Comparison of ENCODE assay signal across 10 cellular contexts in the genomic region with DNA sequence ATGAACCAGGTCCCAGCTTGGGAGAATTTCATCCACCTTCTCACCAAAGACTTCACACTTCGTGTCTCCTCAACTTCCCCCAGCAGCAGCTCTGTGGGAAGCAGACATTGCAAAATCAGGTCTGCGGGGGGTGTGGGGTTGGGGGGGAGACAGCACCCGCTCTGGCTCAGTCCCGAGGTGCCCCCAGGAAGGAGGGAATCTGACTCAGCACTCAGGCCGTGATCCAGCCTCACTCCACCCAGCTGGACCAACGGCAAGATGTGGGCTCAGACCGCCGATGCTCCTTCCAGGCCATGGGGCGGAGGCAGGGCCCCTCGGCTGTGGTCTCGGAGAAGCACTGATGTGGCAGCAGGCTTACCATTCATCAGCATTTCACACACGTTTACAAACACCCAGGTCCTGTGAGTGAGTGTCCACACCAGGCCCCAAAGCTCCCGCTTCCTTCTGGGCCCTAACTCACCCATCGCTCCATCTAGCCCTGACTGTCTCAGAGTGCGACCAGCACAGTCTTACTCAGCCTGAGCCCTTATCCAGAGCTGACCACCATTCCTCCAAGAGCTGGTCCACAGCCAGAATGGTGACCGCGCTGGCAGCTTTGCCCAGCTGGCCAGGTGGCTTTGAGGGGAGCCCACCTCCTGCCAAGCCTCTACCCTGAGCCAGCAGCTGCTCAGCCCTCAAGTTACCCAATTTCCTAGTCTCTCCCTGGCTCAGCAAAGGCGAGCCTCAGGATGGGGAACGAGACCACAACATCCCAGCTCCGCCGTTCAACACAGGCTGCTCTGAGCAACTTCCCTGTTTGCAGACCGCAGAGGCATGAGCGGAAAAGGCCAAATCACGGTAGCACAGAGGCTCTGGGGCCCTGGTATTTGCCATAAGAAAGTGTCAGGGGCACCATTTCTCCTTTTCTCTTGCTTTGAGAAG. TPM values are rescaled to one million over a fixed set of nuclear protein-coding genes. Genes with fewer than 3 reads are reported as not detected.
DNase-seq lines count a peak whose midpoint lies in the region; ATAC-seq, FAIRE-seq and TF ChIP-seq lines count a peak whose summit lies in the region.
"Had no signal": no experiment of that assay in that cellular context is flagged by ENCODE, and none has a peak within 500 bp of the region (broad histone marks: within the 10 kb centered on the region; RNA-seq: fewer than 3 reads in every experiment).

No MANE protein-coding gene starts in this region.

- peak; percentile 37 to 50 for ATAC-seq in natural killer cell treated with Interleukin-12 subunit alpha and Interleukin-12 subunit beta and Interleukin-15 and Interleukin-18, amount 100 ng/mL, for 72 hours
- no peak for ATAC-seq in GM18505 (IDR thresholded peaks at IDR 0.05; ENCODE audit: unreplicated experiment)
- ATAC-seq: activated CD8-positive, alpha-beta T cell treated with anti-CD3 and anti-CD28 coated beads for 36 hours had no signal

- DNase-seq in RCC 7860 (ENCODE audit: low spot score) (peak; percentile 3), fibroblast of peridontal ligament (ENCODE audit: extremely low read depth) (peak; percentile 33), GM10266 (ENCODE audit: extremely low spot score) (no peak)
- DNase-seq in natural killer cell treated with Interleukin-12 subunit alpha and Interleukin-12 subunit beta and Interleukin-15 and Interleukin-18, amount 100 ng/mL, for 72 hours (ENCODE audit: low spot score), result no peak
- DNase-seq in activated CD4-positive, alpha-beta T cell treated with anti-CD3 and anti-CD28 coated beads for 48 hours, result no peak
- DNase-seq in activated CD4-positive, alpha-beta T cell treated with anti-CD3 and anti-CD28 coated beads for 4 hours, result no peak
- DNase-seq: activated CD8-positive, alpha-beta T cell treated with anti-CD3 and anti-CD28 coated beads for 36 hours; NCI-H510A had no signal

- no peak for FAIRE-seq in RCC 7860 (lab: Jason Lieb, UNC)

- H3K27me3 ChIP-seq in BLaER1 treated with 17β-estradiol and CSF1 and Interleukin-3, amounts not matched to agents 10 nM and 100 nM, result no peaks in the 10 kb centered on the region

- H3K4me2 ChIP-seq in BLaER1 treated with 17β-estradiol and CSF1 and Interleukin-3, amounts not matched to agents 10 nM and 100 nM, result peak overlapping the region; percentile 69 to 100 (median 98)

- H3K4me1 Mint-ChIP-seq in natural killer cell treated with Interleukin-12 subunit alpha and Interleukin-12 subunit beta and Interleukin-15 and Interleukin-18, amount 100 ng/mL, for 72 hours (ENCODE audit: low read depth in 2 of 2), result peaks cover 0 to 14% of the 10 kb centered on the region in 2 donors

- H3K9me3 Mint-ChIP-seq in natural killer cell treated with Interleukin-12 subunit alpha and Interleukin-12 subunit beta and Interleukin-15 and Interleukin-18, amount 100 ng/mL, for 72 hours, result no peaks in the 10 kb centered on the region
- H3K9me3 Mint-ChIP-seq: activated CD8-positive, alpha-beta T cell treated with anti-CD3 and anti-CD28 coated beads for 36 hours had no signal

- TF ChIP-seq CTCF in GM10266 (IDR thresholded peaks at IDR 0.05; ENCODE audit: control insufficient read depth, insufficient read depth, low read depth, missing control alignments), result no peak

- TF ChIP-seq POLR2A in GM18505 (IDR thresholded peaks at IDR 0.05; ENCODE audit: borderline replicate concordance, extremely low read depth, insufficient read depth, insufficient read length), result no peak

- peak overlapping the region in 9 of 10 experiments; percentile 2 to 81 (median 62); a peak in 16 of 20 replicates for H3K4me3 ChIP-seq in BLaER1 treated with 17β-estradiol and CSF1 and Interleukin-3, amounts not matched to agents 10 nM and 100 nM

- peaks cover 81 to 99% (median 98%) of the 10 kb centered on the region in 10 experiments for H3K4me1 ChIP-seq in BLaER1 treated with 17β-estradiol and CSF1 and Interleukin-3, amounts not matched to agents 10 nM and 100 nM

- H3K9ac ChIP-seq in BLaER1 treated with 17β-estradiol and CSF1 and Interleukin-3, amounts not matched to agents 10 nM and 100 nM, result peak overlapping the region; percentile 75 to 96 (median 91)

- H3K27ac ChIP-seq in BLaER1 treated with 17β-estradiol and CSF1 and Interleukin-3, amounts not matched to agents 10 nM and 100 nM, result peak overlapping the region; percentile 85 to 99 (median 97)

- no peaks in the 10 kb centered on the region for H3K9me3 ChIP-seq in BLaER1 treated with 17β-estradiol and CSF1 and Interleukin-3, amounts not matched to agents 10 nM and 100 nM (replicated peaks in 1 of 11)

- no peaks in the 10 kb centered on the region for H3K27me3 Mint-ChIP-seq in natural killer cell treated with Interleukin-12 subunit alpha and Interleukin-12 subunit beta and Interleukin-15 and Interleukin-18, amount 100 ng/mL, for 72 hours
- H3K27me3 Mint-ChIP-seq: activated CD8-positive, alpha-beta T cell treated with anti-CD3 and anti-CD28 coated beads for 36 hours had no signal

- peaks cover 0 to 18% (median 0%) of the 10 kb centered on the region in 11 experiments; a peak in 5 of 22 replicates for H4K20me1 ChIP-seq in BLaER1 treated with 17β-estradiol and CSF1 and Interleukin-3, amounts not matched to agents 10 nM and 100 nM

- peaks cover 3 to 76% (median 46%) of the 10 kb centered on the region in 11 experiments; a peak in 19 of 22 replicates for H3K36me3 ChIP-seq in BLaER1 treated with 17β-estradiol and CSF1 and Interleukin-3, amounts not matched to agents 10 nM and 100 nM

- H3K36me3 Mint-ChIP-seq in natural killer cell treated with Interleukin-12 subunit alpha and Interleukin-12 subunit beta and Interleukin-15 and Interleukin-18, amount 100 ng/mL, for 72 hours, result no peaks in the 10 kb centered on the region

- H3K27ac Mint-ChIP-seq in natural killer cell treated with Interleukin-12 subunit alpha and Interleukin-12 subunit beta and Interleukin-15 and Interleukin-18, amount 100 ng/mL, for 72 hours, result peak overlapping the region in 1 of 2 donors; percentile 39
- H3K27ac Mint-ChIP-seq: activated CD8-positive, alpha-beta T cell treated with anti-CD3 and anti-CD28 coated beads for 36 hours had no signal

- H3K4me3 Mint-ChIP-seq in natural killer cell treated with Interleukin-12 subunit alpha and Interleukin-12 subunit beta and Interleukin-15 and Interleukin-18, amount 100 ng/mL, for 72 hours, result no peak overlapping the region
- H3K4me3 Mint-ChIP-seq: activated CD8-positive, alpha-beta T cell treated with anti-CD3 and anti-CD28 coated beads for 36 hours had no signal

RNA-seq across cellular contexts. Expression of a gene that starts 3.3 kb away (rescaled TPM):
- total RNA-seq in natural killer cell treated with Interleukin-12 subunit alpha and Interleukin-12 subunit beta and Interleukin-15 and Interleukin-18, amount 100 ng/mL, for 72 hours, result under 1 TPM; 0.57 to 0.92 TPM

RNA-seq across cellular contexts. Expression of a gene that starts 35.3 kb away (rescaled TPM):
- total RNA-seq in natural killer cell treated with Interleukin-12 subunit alpha and Interleukin-12 subunit beta and Interleukin-15 and Interleukin-18, amount 100 ng/mL, for 72 hours, result 100 to 1,000 TPM in 1 of 2 donors, 10 to 100 TPM in 1; 59.7 to 166 TPM

RNA-seq across cellular contexts. Expression of a gene that starts 38.0 kb away (rescaled TPM):
- total RNA-seq in natural killer cell treated with Interleukin-12 subunit alpha and Interleukin-12 subunit beta and Interleukin-15 and Interleukin-18, amount 100 ng/mL, for 72 hours, result 10 to 100 TPM in 1 of 2 donors, 1 to 10 TPM in 1; 6.7 to 18.0 TPM

RNA-seq across cellular contexts. Expression of a gene that starts 43.0 kb away (rescaled TPM):
- 100 to 1,000 TPM in 1 of 2 donors, 10 to 100 TPM in 1; 72.5 to 116 TPM for total RNA-seq in natural killer cell treated with Interleukin-12 subunit alpha and Interleukin-12 subunit beta and Interleukin-15 and Interleukin-18, amount 100 ng/mL, for 72 hours

RNA-seq across cellular contexts. Expression of a gene that starts 44.6 kb away (rescaled TPM):
- not detected for total RNA-seq in natural killer cell treated with Interleukin-12 subunit alpha and Interleukin-12 subunit beta and Interleukin-15 and Interleukin-18, amount 100 ng/mL, for 72 hours

Comparison
In these comparisons a context has a peak if more than half of its experiments do, and no peak if none do; other contexts are left out.
1. DNase-seq: peak in RCC 7860 (single experiment) and fibroblast of peridontal ligament (single experiment); none in natural killer cell treated with Interleukin-12 subunit alpha and Interleukin-12 subunit beta and Interleukin-15 and Interleukin-18, amount 100 ng/mL, for 72 hours (single experiment), GM10266 (single experiment), activated CD4-positive, alpha-beta T cell treated with anti-CD3 and anti-CD28 coated beads for 48 hours (single experiment) and activated CD4-positive, alpha-beta T cell treated with anti-CD3 and anti-CD28 coated beads for 4 hours (0 of 2).